19 cellular contexts compared by ENCODE assay signal in the genomic region with DNA sequence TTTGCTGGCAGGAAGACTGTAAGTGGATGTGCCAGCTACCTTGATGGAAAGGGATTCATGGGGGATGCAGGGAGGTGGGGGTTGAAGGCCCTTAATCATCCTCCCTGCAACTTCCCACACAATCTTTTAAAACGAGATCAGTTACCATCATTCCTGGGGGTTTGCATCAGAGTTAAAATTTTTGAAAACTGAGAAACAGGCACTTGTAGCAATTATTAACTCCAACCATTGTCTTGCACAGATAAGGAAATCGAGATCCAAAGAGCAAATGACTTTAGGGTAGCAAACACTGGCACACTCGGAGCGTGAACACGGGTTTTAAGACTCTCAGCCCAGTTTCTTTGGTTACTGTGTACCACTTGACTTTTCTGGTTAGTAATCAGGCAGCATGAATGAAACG.
"Had no signal": no experiment of that assay in that cellular context is flagged by ENCODE, and none has a peak within 500 bp of the region (broad histone marks: within the 10 kb centered on the region; RNA-seq: fewer than 3 reads in every experiment).

No MANE protein-coding gene starts in this region.

- H3K4me3 Mint-ChIP-seq: activated CD8-positive, alpha-beta T cell treated with anti-CD3 and anti-CD28 coated beads, Interleukin-2, amount 10 ng/mL, durations not matched to agents 7 days and 5 days; activated naive CD4-positive, alpha-beta T cell treated with anti-CD3 and anti-CD28 coated beads, Interleukin-2, amount 50 U/mL, for 24 hours; natural killer cell; stimulated activated memory B cell treated with anti-CD40 and anti-IgM and Interleukin-4, amounts not matched to agents 10 μg/mL and 1 μg/mL and 100 μg/mL, for 72 hours; T-helper 1 cell treated with Interleukin-12 subunit alpha and Interleukin-12 subunit beta and Interleukin-4 antibody, amounts not matched to agents 30 μg/mL and 1 μg/mL, for 36 hours had no signal

- H3K27me3 Mint-ChIP-seq: activated naive CD4-positive, alpha-beta T cell treated with anti-CD3 and anti-CD28 coated beads, Interleukin-2, amount 50 U/mL, for 24 hours; stimulated activated memory B cell treated with anti-CD40 and anti-IgM and Interleukin-4, amounts not matched to agents 10 μg/mL and 1 μg/mL and 100 μg/mL, for 72 hours had no signal

- DNase-seq: activated CD4-positive, alpha-beta T cell treated with anti-CD3 and anti-CD28 coated beads for 4 hours; activated CD8-positive, alpha-beta memory T cell treated with anti-CD3 and anti-CD28 coated beads, Interleukin-2, amount 50 U/mL, for 4 hours; activated CD8-positive, alpha-beta T cell treated with anti-CD3 and anti-CD28 coated beads, Interleukin-2, amount 10 ng/mL, durations not matched to agents 7 days and 5 days; activated effector memory CD4-positive, alpha-beta T cell treated with anti-CD3 and anti-CD28 coated beads, Interleukin-2, amount 50 U/mL, for 16 hours; activated T-cell treated with anti-CD3 and anti-CD28 coated beads, Interleukin-2, amount 50 U/mL, for 48 hours; adrenal gland; colonic mucosa; glutamatergic neuron; kidney; mesendoderm; natural killer cell; psoas muscle; sigmoid colon; stimulated activated CD4-positive, alpha-beta T cell treated with anti-CD3 and anti-CD28 coated beads, Interleukin-12 subunit alpha, Interleukin-12 subunit beta, amount 100 ng/mL, for 4 hours; stimulated activated CD4-positive, alpha-beta T cell treated with anti-CD3 and anti-CD28 coated beads, Interleukin-2, amount 100 ng/mL, for 24 hours had no signal

- H3K4me1 ChIP-seq: adrenal gland, colonic mucosa had no signal

- H3K27me3 ChIP-seq: adrenal gland, colonic mucosa, esophagus muscularis mucosa, sigmoid colon had no signal

- H3K36me3 ChIP-seq: colonic mucosa had no signal

- FAIRE-seq: kidney had no signal

- H3K9me3 ChIP-seq: adrenal gland, colonic mucosa, esophagus muscularis mucosa, psoas muscle, sigmoid colon had no signal

- ATAC-seq: activated CD8-positive, alpha-beta T cell treated with anti-CD3 and anti-CD28 coated beads, Interleukin-2, amount 10 ng/mL, durations not matched to agents 7 days and 5 days; natural killer cell; psoas muscle; stimulated activated memory B cell treated with anti-CD40 and anti-IgM and Interleukin-4, amounts not matched to agents 10 μg/mL and 1 μg/mL and 100 μg/mL, for 72 hours had no signal

- H3K4me1 Mint-ChIP-seq: activated naive CD4-positive, alpha-beta T cell treated with anti-CD3 and anti-CD28 coated beads, Interleukin-2, amount 50 U/mL, for 24 hours had no signal

- H3K4me3 ChIP-seq: adrenal gland, colonic mucosa, esophagus muscularis mucosa, psoas muscle, sigmoid colon had no signal

- H3K27ac Mint-ChIP-seq: activated CD8-positive, alpha-beta T cell treated with anti-CD3 and anti-CD28 coated beads, Interleukin-2, amount 10 ng/mL, durations not matched to agents 7 days and 5 days; activated naive CD4-positive, alpha-beta T cell treated with anti-CD3 and anti-CD28 coated beads, Interleukin-2, amount 50 U/mL, for 24 hours; natural killer cell; stimulated activated memory B cell treated with anti-CD40 and anti-IgM and Interleukin-4, amounts not matched to agents 10 μg/mL and 1 μg/mL and 100 μg/mL, for 72 hours; T-helper 1 cell treated with Interleukin-12 subunit alpha and Interleukin-12 subunit beta and Interleukin-4 antibody, amounts not matched to agents 30 μg/mL and 1 μg/mL, for 36 hours had no signal

- H3K9me3 Mint-ChIP-seq: activated naive CD4-positive, alpha-beta T cell treated with anti-CD3 and anti-CD28 coated beads, Interleukin-2, amount 50 U/mL, for 24 hours; natural killer cell; stimulated activated memory B cell treated with anti-CD40 and anti-IgM and Interleukin-4, amounts not matched to agents 10 μg/mL and 1 μg/mL and 100 μg/mL, for 72 hours; T-helper 1 cell treated with Interleukin-12 subunit alpha and Interleukin-12 subunit beta and Interleukin-4 antibody, amounts not matched to agents 30 μg/mL and 1 μg/mL, for 36 hours had no signal

- H3K27ac ChIP-seq: adrenal gland, colonic mucosa, esophagus muscularis mucosa, psoas muscle, sigmoid colon had no signal
